ENCODE assay signal across 1 cellular context in the genomic region with DNA sequence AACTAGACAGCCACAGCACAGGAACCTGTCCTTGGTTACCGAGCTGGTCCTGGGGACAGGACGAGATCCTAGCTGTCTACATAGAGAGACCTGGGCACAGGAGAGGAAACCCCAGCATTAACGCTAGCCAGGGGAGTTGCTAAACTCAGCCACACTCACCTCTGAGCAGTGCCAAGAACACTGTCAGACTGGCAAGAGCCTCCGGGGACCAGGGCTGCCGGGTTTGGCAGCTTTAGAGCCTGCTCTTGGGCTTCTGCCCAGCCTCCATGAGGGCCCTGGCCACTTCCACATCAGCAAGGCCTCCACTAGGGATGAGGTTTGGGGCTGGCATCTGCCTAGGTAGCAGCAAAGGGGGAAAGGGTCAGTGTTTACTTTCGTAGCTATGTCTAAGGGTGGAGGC.
A peak's percentile ranks its signal among the peaks of the same experiment; 100 is the strongest.
TF ChIP-seq lines count a peak whose summit lies in the region.

No MANE protein-coding gene starts in this region.

TF ChIP-seq in liver, 16 proteins besides CTCF, POLR2A, EP300 and RAD21 (continued from another document):
- TF ChIP-seq, protein P1, sequence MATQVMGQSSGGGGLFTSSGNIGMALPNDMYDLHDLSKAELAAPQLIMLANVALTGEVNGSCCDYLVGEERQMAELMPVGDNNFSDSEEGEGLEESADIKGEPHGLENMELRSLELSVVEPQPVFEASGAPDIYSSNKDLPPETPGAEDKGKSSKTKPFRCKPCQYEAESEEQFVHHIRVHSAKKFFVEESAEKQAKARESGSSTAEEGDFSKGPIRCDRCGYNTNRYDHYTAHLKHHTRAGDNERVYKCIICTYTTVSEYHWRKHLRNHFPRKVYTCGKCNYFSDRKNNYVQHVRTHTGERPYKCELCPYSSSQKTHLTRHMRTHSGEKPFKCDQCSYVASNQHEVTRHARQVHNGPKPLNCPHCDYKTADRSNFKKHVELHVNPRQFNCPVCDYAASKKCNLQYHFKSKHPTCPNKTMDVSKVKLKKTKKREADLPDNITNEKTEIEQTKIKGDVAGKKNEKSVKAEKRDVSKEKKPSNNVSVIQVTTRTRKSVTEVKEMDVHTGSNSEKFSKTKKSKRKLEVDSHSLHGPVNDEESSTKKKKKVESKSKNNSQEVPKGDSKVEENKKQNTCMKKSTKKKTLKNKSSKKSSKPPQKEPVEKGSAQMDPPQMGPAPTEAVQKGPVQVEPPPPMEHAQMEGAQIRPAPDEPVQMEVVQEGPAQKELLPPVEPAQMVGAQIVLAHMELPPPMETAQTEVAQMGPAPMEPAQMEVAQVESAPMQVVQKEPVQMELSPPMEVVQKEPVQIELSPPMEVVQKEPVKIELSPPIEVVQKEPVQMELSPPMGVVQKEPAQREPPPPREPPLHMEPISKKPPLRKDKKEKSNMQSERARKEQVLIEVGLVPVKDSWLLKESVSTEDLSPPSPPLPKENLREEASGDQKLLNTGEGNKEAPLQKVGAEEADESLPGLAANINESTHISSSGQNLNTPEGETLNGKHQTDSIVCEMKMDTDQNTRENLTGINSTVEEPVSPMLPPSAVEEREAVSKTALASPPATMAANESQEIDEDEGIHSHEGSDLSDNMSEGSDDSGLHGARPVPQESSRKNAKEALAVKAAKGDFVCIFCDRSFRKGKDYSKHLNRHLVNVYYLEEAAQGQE (IDR thresholded peaks at IDR 0.05), result peak; percentile 76
- TF ChIP-seq JUND (IDR thresholded peaks at IDR 0.05), result peak in 1 of 2 donors; percentile 30
- TF ChIP-seq, protein P2, sequence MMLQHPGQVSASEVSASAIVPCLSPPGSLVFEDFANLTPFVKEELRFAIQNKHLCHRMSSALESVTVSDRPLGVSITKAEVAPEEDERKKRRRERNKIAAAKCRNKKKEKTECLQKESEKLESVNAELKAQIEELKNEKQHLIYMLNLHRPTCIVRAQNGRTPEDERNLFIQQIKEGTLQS (IDR thresholded peaks at IDR 0.05), result no peak
- TF ChIP-seq, protein P3, sequence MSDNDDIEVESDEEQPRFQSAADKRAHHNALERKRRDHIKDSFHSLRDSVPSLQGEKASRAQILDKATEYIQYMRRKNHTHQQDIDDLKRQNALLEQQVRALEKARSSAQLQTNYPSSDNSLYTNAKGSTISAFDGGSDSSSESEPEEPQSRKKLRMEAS (IDR thresholded peaks at IDR 0.05), result peak; percentile 67
- TF ChIP-seq TAF1 (conservative IDR thresholded peaks at IDR 0.05), result no peak
- TF ChIP-seq RXRA (IDR thresholded peaks at IDR 0.05), result peak; percentile 60 to 77
- TF ChIP-seq FOXA2 (IDR thresholded peaks at IDR 0.05), result no peak
TF ChIP-seq in liver: peak in this region for 7.
